In the genomic region with DNA sequence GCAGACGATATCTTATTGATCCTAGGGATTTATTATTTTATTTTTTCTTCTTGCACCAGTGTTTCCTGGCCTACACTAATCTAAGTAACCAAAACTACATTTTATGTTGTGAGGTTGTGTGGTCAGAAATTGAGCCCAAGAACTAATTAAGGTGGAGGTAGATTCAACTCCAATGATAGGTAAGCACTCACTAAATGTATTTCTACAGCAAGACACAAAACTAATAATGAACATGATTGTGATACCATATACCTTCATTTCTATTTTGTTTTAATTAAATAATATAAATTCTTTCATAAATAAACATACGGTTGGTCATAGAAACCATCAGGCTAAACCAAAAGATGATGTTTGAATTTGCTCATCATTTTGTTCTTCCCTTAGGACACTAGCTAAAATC, we compare ENCODE assay signal across 6 cellular contexts.
DNase-seq lines count a peak whose midpoint lies in the region; ATAC-seq, FAIRE-seq and TF ChIP-seq lines count a peak whose summit lies in the region.
"Not testable (repeated sequence)": the region's sequence is repeated elsewhere in the genome, so short reads cannot be mapped to it uniquely, and the experiment has no call there.

No MANE protein-coding gene starts in this region.

- not testable (repeated sequence) for H4K8ac ChIP-seq in H1 (ENCODE audit: extremely low read depth, insufficient read depth, low read length)

- not testable (repeated sequence) for H3K4me1 ChIP-seq in GM23338 (ENCODE audit: insufficient read depth); astrocyte (ENCODE audit: insufficient read depth, low read length); H1 (replicated peaks in 1 of 4; ENCODE audit: control insufficient read depth in 3 of 4, insufficient read depth in 4 of 4, low read length in 3 of 4); kidney (ENCODE audit: control insufficient read depth in 1 of 2, insufficient read depth in 1 of 2, low read depth in 1 of 2, low read length in 2 of 2); small intestine (ENCODE audit: control insufficient read depth in 2 of 2, insufficient read depth in 1 of 2, low read depth in 1 of 2, low read length in 1 of 2)

- H3K9me2 ChIP-seq in GM23338 (ENCODE audit: insufficient read depth): not testable (repeated sequence)

- intact Hi-C loops in kidney (cut with DNase I): not testable (repeated sequence)

- H3K18ac ChIP-seq in H1 (ENCODE audit: extremely low read depth, low read length): not testable (repeated sequence)

- ATAC-seq in GM23338: peak; percentile 18; the same call in 2 of the 3 replicates

- peaks cover 11% of the 10 kb centered on the region; the same call in 1 of the 2 replicates for H3K36me3 ChIP-seq in GM23338 (ENCODE audit: insufficient read depth)
- H3K36me3 ChIP-seq in astrocyte (ENCODE audit: insufficient read depth, low read length); kidney (ENCODE audit: control insufficient read depth in 1 of 2, insufficient read depth in 2 of 2, low read length in 2 of 2); small intestine (ENCODE audit: control insufficient read depth in 2 of 2, insufficient read depth in 2 of 2, low read length in 2 of 2): not testable (repeated sequence)
- peaks cover 0 to 14% (median 6%) of the 10 kb centered on the region in 4 experiments; a peak in 4 of 8 replicates for H3K36me3 ChIP-seq in H1 (ENCODE audit: control insufficient read depth in 2 of 4, insufficient read depth in 4 of 4, low read length in 3 of 4)

- not testable (repeated sequence) for H3K79me1 ChIP-seq in H1 (ENCODE audit: low read depth, low read length)

- FAIRE-seq in A204.1 (lab: Jason Lieb, UNC) (peak; percentile 39), astrocyte (lab: Jason Lieb, UNC) (peak; percentile 29), H1 (lab: Jason Lieb, UNC) (peak; percentile 85), kidney (lab: Jason Lieb, UNC) (peak; percentile 49), small intestine (lab: Jason Lieb, UNC) (peak; percentile 81)

- not testable (repeated sequence) for H3K4me3 ChIP-seq in GM23338; astrocyte (ENCODE audit: insufficient read depth, low read depth, low read length); H1 (ENCODE audit: extremely low read depth in 1 of 4, insufficient read depth in 2 of 4, low read depth in 3 of 4, low read length in 4 of 4); kidney (ENCODE audit: low read length in 2 of 2); small intestine (ENCODE audit: low read depth in 1 of 2, low read length in 2 of 2)

- peaks cover 36% of the 10 kb centered on the region for H3K36me3 Mint-ChIP-seq in GM23338 (ENCODE audit: low read depth)
- H3K36me3 Mint-ChIP-seq in astrocyte (ENCODE audit: low read depth, unreplicated experiment): not testable (repeated sequence)

- H2BK120ac ChIP-seq in H1 (replicated peaks; ENCODE audit: low read depth, low read length): not testable (repeated sequence)

- H2BK5ac ChIP-seq in H1 (ENCODE audit: low read depth, low read length): not testable (repeated sequence)

- not testable (repeated sequence) for H3K9ac ChIP-seq in astrocyte (ENCODE audit: low read length); H1 (replicated peaks in 1 of 4; ENCODE audit: extremely low read depth in 1 of 4, low read depth in 3 of 4, low read length in 3 of 4); kidney (ENCODE audit: low read length in 2 of 2)

- 77% methylated on average over 2 of the region's 2 CpGs; no CpG with 5 or more reads in 1 of the 2 experiments for WGBS in H1 (ENCODE audit: extremely low coverage in 1 of 2, insufficient coverage in 1 of 2, insufficient read length in 1 of 2, insufficient replicate concordance in 2 of 2, low coverage in 1 of 2, low lambda C conversion rate in 2 of 2, missing lambda C conversion rate in 1 of 2), 2 experiments
- 58 to 78% (median 68%) methylated on average over 2 of the region's 2 CpGs for WGBS in small intestine, 3 donors

- H3K4me2 ChIP-seq in GM23338; astrocyte (ENCODE audit: low read length); H1 (ENCODE audit: insufficient read depth in 1 of 2, low read depth in 2 of 2, low read length in 2 of 2): not testable (repeated sequence)

- H2BK15ac ChIP-seq in H1 (ENCODE audit: low read length): not testable (repeated sequence)

- H3K27ac Mint-ChIP-seq in GM23338; astrocyte (ENCODE audit: unreplicated experiment): not testable (repeated sequence)

- H2BK20ac ChIP-seq in H1 (ENCODE audit: low read length): not testable (repeated sequence)

- not testable (repeated sequence) for H3K27ac ChIP-seq in GM23338 (ENCODE audit: low read depth); astrocyte (ENCODE audit: low read depth, low read length); H1 (ENCODE audit: low read depth, low read length); kidney (ENCODE audit: low read depth in 2 of 2, low read length in 2 of 2); small intestine (ENCODE audit: low read depth in 1 of 2, low read length in 1 of 2)

- not testable (repeated sequence) for TF ChIP-seq POLR2A in H1 (IDR thresholded peaks at IDR 0.05; ENCODE audit: control extremely low read depth in 1 of 2, low read depth in 2 of 2, low read length in 2 of 2)

- peaks cover 12% of the 10 kb centered on the region; the same call in 2 of the 3 replicates for H3K4me1 Mint-ChIP-seq in GM23338
- not testable (repeated sequence) for H3K4me1 Mint-ChIP-seq in astrocyte (ENCODE audit: low read depth, unreplicated experiment)

- H3K4me3 Mint-ChIP-seq in GM23338; astrocyte (ENCODE audit: unreplicated experiment): not testable (repeated sequence)

- H4K5ac ChIP-seq in H1 (ENCODE audit: insufficient read length, low read depth, low read length): not testable (repeated sequence)

- H4K20me1 ChIP-seq in GM23338 (replicated peaks; ENCODE audit: insufficient read depth); astrocyte (ENCODE audit: insufficient read depth, low read length); H1 (replicated peaks in 1 of 2; ENCODE audit: control insufficient read depth in 1 of 2, insufficient read depth in 2 of 2, low read length in 2 of 2): not testable (repeated sequence)

- CTCF ChIA-PET in H1 (lab: Charles Lee; ENCODE audit: partially characterized antibody): not testable (repeated sequence)

- not testable (repeated sequence) for H3K56ac ChIP-seq in H1 (replicated peaks; ENCODE audit: insufficient read length, low read depth, low read length)

- H3K4ac ChIP-seq in H1 (replicated peaks; ENCODE audit: insufficient read length, low read depth, low read length): not testable (repeated sequence)

- peaks cover 30% of the 10 kb centered on the region for H3K27me3 Mint-ChIP-seq in GM23338 (ENCODE audit: insufficient read depth, low read depth, poor library complexity)
- peaks cover 12% of the 10 kb centered on the region for H3K27me3 Mint-ChIP-seq in astrocyte (ENCODE audit: low read depth, unreplicated experiment)

- not testable (repeated sequence) for H3K23ac ChIP-seq in H1 (ENCODE audit: insufficient read length)

- H4K91ac ChIP-seq in H1 (replicated peaks; ENCODE audit: insufficient read length, low read length): not testable (repeated sequence)

- peaks cover 14% of the 10 kb centered on the region for H3F3A ChIP-seq in GM23338 (replicated peaks; ENCODE audit: low read depth)

- peaks cover 20% of the 10 kb centered on the region for H3K9me3 Mint-ChIP-seq in GM23338
- not testable (repeated sequence) for H3K9me3 Mint-ChIP-seq in astrocyte (ENCODE audit: unreplicated experiment)

- TF ChIP-seq CTCF in GM23338 (conservative IDR thresholded peaks at IDR 0.05; ENCODE audit: low read depth in 2 of 2); astrocyte (IDR thresholded peaks at IDR 0.05; ENCODE audit: insufficient read depth, low read depth, low read length); H1 (IDR thresholded peaks at IDR 0.05; ENCODE audit: control extremely low read depth in 1 of 3, insufficient read depth in 1 of 3, low read depth in 1 of 3, low read length in 3 of 3); kidney (IDR thresholded peaks at IDR 0.05; ENCODE audit: borderline replicate concordance, extremely low read depth, insufficient read depth): not testable (repeated sequence)

- not testable (repeated sequence) for DNase-seq in GM23338 (ENCODE audit: low spot score); astrocyte (ENCODE audit: low read depth); H1 (ENCODE audit: low read depth in 1 of 2, low spot score in 2 of 2); kidney; small intestine

- not testable (repeated sequence) for H2BK12ac ChIP-seq in H1 (ENCODE audit: low read depth, low read length)

- H3K27me3 ChIP-seq in GM23338 (ENCODE audit: insufficient read depth); astrocyte (ENCODE audit: insufficient read depth, low read length); H1 (replicated peaks in 1 of 4; ENCODE audit: control insufficient read depth in 3 of 4, extremely low read depth in 1 of 4, insufficient read depth in 3 of 4, low read length in 3 of 4); small intestine (ENCODE audit: control insufficient read depth in 2 of 2, insufficient read depth in 2 of 2, low read length in 2 of 2): not testable (repeated sequence)

- H2AK5ac ChIP-seq in H1 (ENCODE audit: low read depth, low read length): not testable (repeated sequence)

- not testable (repeated sequence) for H2AFZ ChIP-seq in GM23338; astrocyte (ENCODE audit: low read depth, low read length); H1 (ENCODE audit: low read length)

- not testable (repeated sequence) for H3K14ac ChIP-seq in H1 (ENCODE audit: insufficient read length)

- TF ChIP-seq RAD21 in H1 (IDR thresholded peaks at IDR 0.05 in 1 of 2, conservative IDR thresholded peaks at IDR 0.05 in 1 of 2; ENCODE audit: low read depth in 2 of 2, low read length in 2 of 2): not testable (repeated sequence)

- TF ChIP-seq EP300 in H1 (IDR thresholded peaks at IDR 0.05; ENCODE audit: borderline replicate concordance in 1 of 2, low read depth in 2 of 2, low read length in 2 of 2): not testable (repeated sequence)

- POLR2A ChIA-PET in H1 (lab: Charles Lee; ENCODE audit: partially characterized antibody): not testable (repeated sequence)

- not testable (repeated sequence) for H3K9me3 ChIP-seq in astrocyte (ENCODE audit: insufficient read depth, low read depth, low read length); H1 (ENCODE audit: insufficient read depth in 2 of 2, low read depth in 1 of 2, low read length in 1 of 2); kidney (ENCODE audit: control insufficient read depth in 1 of 2, low read length in 2 of 2); small intestine (ENCODE audit: control insufficient read depth, low read depth)

- H3K79me2 ChIP-seq in GM23338 (replicated peaks; ENCODE audit: insufficient read depth): peaks cover 15% of the 10 kb centered on the region
- not testable (repeated sequence) for H3K79me2 ChIP-seq in astrocyte (ENCODE audit: insufficient read depth, low read length); H1 (ENCODE audit: control insufficient read depth in 1 of 2, insufficient read depth in 2 of 2, low read length in 2 of 2)

- H3K23me2 ChIP-seq in H1 (ENCODE audit: low read depth, low read length): not testable (repeated sequence)
